In genomic region chr10:1210667-1211066, GRCh38 we compare ENCODE assay signal across 16 cellular contexts.
"Had no signal": no experiment of that assay in that cellular context is flagged by ENCODE, and none has a peak within 500 bp of the region (broad histone marks: within the 10 kb centered on the region; RNA-seq: fewer than 3 reads in every experiment).

No MANE protein-coding gene starts in this region.

- H3K4me3 Mint-ChIP-seq: endodermal cell; mesothelial cell of epicardium; natural killer cell treated with Interleukin-12 subunit alpha and Interleukin-12 subunit beta and Interleukin-15 and Interleukin-18, amount 100 ng/mL, for 72 hours; neural progenitor cell had no signal

- H3K27ac Mint-ChIP-seq: endodermal cell; mesothelial cell of epicardium; natural killer cell treated with Interleukin-12 subunit alpha and Interleukin-12 subunit beta and Interleukin-15 and Interleukin-18, amount 100 ng/mL, for 72 hours had no signal

- H3K36me3 Mint-ChIP-seq: mesothelial cell of epicardium; natural killer cell treated with Interleukin-12 subunit alpha and Interleukin-12 subunit beta and Interleukin-15 and Interleukin-18, amount 100 ng/mL, for 72 hours; neural progenitor cell had no signal

- H3K9me3 Mint-ChIP-seq: endodermal cell; mesothelial cell of epicardium; natural killer cell treated with Interleukin-12 subunit alpha and Interleukin-12 subunit beta and Interleukin-15 and Interleukin-18, amount 100 ng/mL, for 72 hours had no signal

- ATAC-seq: foreskin keratinocyte; natural killer cell treated with Interleukin-12 subunit alpha and Interleukin-12 subunit beta and Interleukin-15 and Interleukin-18, amount 100 ng/mL, for 72 hours; psoas muscle had no signal

- DNase-seq: cerebellar nuclear complex; colonic mucosa; dermis blood vessel endothelial cell; endodermal cell; erythroblast; foreskin keratinocyte; kidney glomerular epithelial cell; occipital lobe; psoas muscle; retina; stimulated activated CD4-positive, alpha-beta T cell treated with anti-CD3 and anti-CD28 coated beads, Interleukin-2, amount 100 ng/mL, for 24 hours; stimulated activated naive CD4-positive, alpha-beta T cell treated with Interleukin-2 at 50 U/mL for 16 hours; trophoblast cell had no signal

- H3K4me1 Mint-ChIP-seq: endodermal cell, mesothelial cell of epicardium had no signal
